In genomic region chr2:3664118-3664517, GRCh38 we compare ENCODE assay signal across 11 cellular contexts. TPM values are rescaled to one million over a fixed set of nuclear protein-coding genes. Genes with fewer than 3 reads are reported as not detected.
"Had no signal": no experiment of that assay in that cellular context is flagged by ENCODE, and none has a peak within 500 bp of the region (broad histone marks: within the 10 kb centered on the region; RNA-seq: fewer than 3 reads in every experiment).

No MANE protein-coding gene starts in this region.

- H3K4me3 Mint-ChIP-seq: HFFc6, IgD-negative memory B cell had no signal

- H3K4me3 ChIP-seq: GM23248, HAP-1 had no signal

- H3K27ac Mint-ChIP-seq: HFFc6, IgD-negative memory B cell had no signal

- FAIRE-seq: HepG2 had no signal

- H3K36me3 ChIP-seq: HAP-1 had no signal

- H2AFZ ChIP-seq: GM23248 had no signal

- ATAC-seq: HCT116, HepG2 had no signal

- H3K9me3 ChIP-seq: HAP-1 had no signal

- H3K27ac ChIP-seq: GM23248, HL-60 had no signal

- DNase-seq: GM23248, GOT3, H7, HFFc6 had no signal

- H3K4me1 ChIP-seq: HAP-1 had no signal

- H3K9me3 Mint-ChIP-seq: HFFc6 had no signal

- H3K9ac ChIP-seq: GM23248 had no signal

RNA-seq across cellular contexts. Expression of gene ALLC, which starts 6.1 kb away (rescaled TPM):
- total RNA-seq: GM23248, H4, H7, HFFc6, HT1080 had no signal
- polyA plus RNA-seq: GM23248, IgD-negative memory B cell had no signal

RNA-seq across cellular contexts. Expression of gene DCDC2C, which starts 39.3 kb away (rescaled TPM):
- total RNA-seq: GM23248, H4, H7, HepG2, HFFc6 had no signal
- polyA plus RNA-seq: GM23248, HepG2, IgD-negative memory B cell had no signal
